8 cellular contexts compared by ENCODE assay signal in genomic region chr18:3062798-3063563, GRCh38. TPM values are rescaled to one million over a fixed set of nuclear protein-coding genes. Genes with fewer than 3 reads are reported as not detected.
DNase-seq lines count a peak whose midpoint lies in the region; ATAC-seq, FAIRE-seq and TF ChIP-seq lines count a peak whose summit lies in the region.

No MANE protein-coding gene starts in this region.

- H3K27ac ChIP-seq in MM.1S (ENCODE audit: low read length): no peak overlapping the region
- peak overlapping the region; percentile 92 for H3K27ac ChIP-seq in HepG2 (ENCODE audit: extremely low read length, insufficient read depth, low read length)

- H3K36me3 Mint-ChIP-seq in activated B cell treated with CpG ODN at 0.5 μM for 24 hours (ENCODE audit: low read depth): no peaks in the 10 kb centered on the region

- FAIRE-seq in HepG2 (lab: Jason Lieb, UNC) (no peak), HTR-8/SVneo (lab: Jason Lieb, UNC) (no peak)

- H3K4me2 ChIP-seq in MM.1S (ENCODE audit: low read depth, low read length): no peak overlapping the region
- peak overlapping the region; percentile 73 for H3K4me2 ChIP-seq in HepG2 (ENCODE audit: low read depth, low read length)

- TF ChIP-seq CTCF in MM.1S (IDR thresholded peaks at IDR 0.05; ENCODE audit: low read length): peak; percentile 84
- no peak for TF ChIP-seq CTCF in activated B cell treated with CpG ODN at 0.5 μM for 24 hours (IDR thresholded peaks at IDR 0.05)
- TF ChIP-seq CTCF in cardiac fibroblast (IDR thresholded peaks at IDR 0.05; ENCODE audit: low read depth, low read length): peak; percentile 88
- TF ChIP-seq CTCF in HepG2 (CRISPR knock-in tag; IDR thresholded peaks at IDR 0.05): peak; percentile 90

- 43% methylated on average over 15 of the region's 16 CpGs for WGBS in HepG2 (ENCODE audit: low lambda C conversion rate)

- H4K20me1 ChIP-seq in MM.1S (ENCODE audit: insufficient read depth, low read length): 0 out of 2 replicates have a peak, but pooled peaks cover 3% of the 10 kb centered on the region
- no peaks in the 10 kb centered on the region for H4K20me1 ChIP-seq in HepG2 (ENCODE audit: insufficient read depth, low read length)

- peaks cover 10% of the 10 kb centered on the region for H3F3A ChIP-seq in MM.1S (ENCODE audit: insufficient read depth, low read length)

- peak; percentile 4 to 7 for DNase-seq in NOMO-1 (lab: John Stamatoyannopoulos, UW; ENCODE audit: unreplicated experiment in 2 of 2)
- no peak for DNase-seq in NOMO-1 treated with dmso at 0.1 percent for 144 hours (lab: John Stamatoyannopoulos, UW; ENCODE audit: unreplicated experiment)
- peak; percentile 74 for DNase-seq in MM.1S
- DNase-seq in activated B cell treated with CpG ODN at 0.5 μM for 24 hours: peak; percentile 29
- DNase-seq in cardiac fibroblast (ENCODE audit: low read depth in 2 of 2): peak; percentile 46 to 54
- DNase-seq in HepG2 (ENCODE audit: low spot score): peak; percentile 72
- peak; percentile 36 to 55 (median 42) for DNase-seq in stimulated activated CD4-positive, alpha-beta T cell treated with anti-CD3 and anti-CD28 coated beads, TNF-alpha, amount 100 ng/mL, for 1 hour (ENCODE audit: low read depth in 3 of 3, low spot score in 1 of 3)
- no peak for DNase-seq in HTR-8/SVneo (ENCODE audit: insufficient read length, low spot score)

- H3K36me3 ChIP-seq in MM.1S (replicated peaks; ENCODE audit: insufficient read depth, low read length) (no peaks in the 10 kb centered on the region), HepG2 (replicated peaks in 1 of 2; ENCODE audit: control insufficient read depth in 1 of 2, insufficient read depth in 2 of 2, low read length in 2 of 2) (no peaks in the 10 kb centered on the region)

- H3K9ac ChIP-seq in MM.1S (ENCODE audit: low read length) (no peak overlapping the region), HepG2 (ENCODE audit: insufficient read depth, low read depth, low read length) (peak overlapping the region; percentile 70)

- no peak for TF ChIP-seq POLR2A in HepG2 (IDR thresholded peaks at IDR 0.05; ENCODE audit: insufficient read depth in 1 of 2, low read depth in 2 of 2, low read length in 2 of 2)

- no peaks in the 10 kb centered on the region for H3K9me2 ChIP-seq in MM.1S (replicated peaks; ENCODE audit: insufficient read depth, low read length)

- H3K4me1 ChIP-seq in MM.1S (ENCODE audit: low read length): peaks cover 23% of the 10 kb centered on the region
- H3K4me1 ChIP-seq in HepG2 (ENCODE audit: insufficient read depth, low read length): peaks cover 60% of the 10 kb centered on the region

- H3K4me1 Mint-ChIP-seq in activated B cell treated with CpG ODN at 0.5 μM for 24 hours: peaks cover 49% of the 10 kb centered on the region

- H3K79me2 ChIP-seq in MM.1S (ENCODE audit: low read length): no peaks in the 10 kb centered on the region
- H3K79me2 ChIP-seq in HepG2 (ENCODE audit: insufficient read depth, low read length): peaks cover 12% of the 10 kb centered on the region

- H3K4me3 Mint-ChIP-seq in activated B cell treated with CpG ODN at 0.5 μM for 24 hours: no peak overlapping the region

- H3K27ac Mint-ChIP-seq in activated B cell treated with CpG ODN at 0.5 μM for 24 hours: no peak overlapping the region

- no peaks in the 10 kb centered on the region for H3K9me3 Mint-ChIP-seq in activated B cell treated with CpG ODN at 0.5 μM for 24 hours

- TF ChIP-seq RAD21 in HepG2 (CRISPR knock-in tag; IDR thresholded peaks at IDR 0.05): peak; percentile 80

- ATAC-seq in activated B cell treated with CpG ODN at 0.5 μM for 24 hours (ENCODE audit: low read depth) (peak; percentile 59), HepG2 (peak; percentile 81)

- BruUV-seq in HepG2 (replicated peaks; lab: Mats Ljungman, UMichigan): no TSS peak

- H3K9me3 ChIP-seq in MM.1S (replicated peaks; ENCODE audit: insufficient read depth, low read length) (no peaks in the 10 kb centered on the region), HepG2 (ENCODE audit: low read length) (no peaks in the 10 kb centered on the region)

- in situ Hi-C loops in HepG2 (cut with HindIII; ENCODE audit: extremely low pct_ligation_motif_present, low pct_unique_long_range_greater_than_20kb): loop anchor here (5.0 to 25.0 kb wide), 3 partner anchors 46 to 399 kb away; partner anchors contain the start of gene TGIF1

- CTCF ChIA-PET in activated B cell treated with CpG ODN at 0.5 μM for 24 hours (lab: Charles Lee) (interaction anchor here (0.6 to 4.4 kb wide), 31 partner anchors 10 to 604 kb away, joined by 3 to 71 read pairs (median 4); partner anchors contain the start of gene MYL12A), HepG2 (lab: Yijun Ruan, JAX; ENCODE audit: low intra/inter-chr PET ratio, low total read pairs) (interaction anchor here (0.7 to 1.9 kb wide), 3 partner anchors 88 to 131 kb away, joined by 4 to 8 read pairs (median 4); no protein-coding TSS in a partner anchor)

- H2AFZ ChIP-seq in MM.1S (ENCODE audit: low read length) (no peak overlapping the region), HepG2 (ENCODE audit: low read length) (peak overlapping the region; percentile 48)

- TF ChIP-seq EP300 in HepG2 (IDR thresholded peaks at IDR 0.05; ENCODE audit: low read depth in 2 of 2, low read length in 2 of 2) (peak in 1 of 2 experiments; percentile 25; a peak in 1 of 4 replicates), HepG2 (CRISPR knock-in tag; IDR thresholded peaks at IDR 0.05; ENCODE audit: borderline replicate concordance) (no peak)

- H3K27me3 Mint-ChIP-seq in activated B cell treated with CpG ODN at 0.5 μM for 24 hours: no peaks in the 10 kb centered on the region

- H3K27me3 ChIP-seq in MM.1S (replicated peaks; ENCODE audit: insufficient read depth, low read length) (peaks cover 32% of the 10 kb centered on the region), HepG2 (ENCODE audit: control insufficient read depth in 1 of 2, insufficient read depth in 2 of 2, low read length in 2 of 2) (no peaks in the 10 kb centered on the region)

- H3K4me3 ChIP-seq in MM.1S (ENCODE audit: low read length): no peak overlapping the region
- no peak overlapping the region for H3K4me3 ChIP-seq in cardiac fibroblast (replicated peaks in 1 of 2; ENCODE audit: low read depth in 2 of 2, low read length in 2 of 2)
- H3K4me3 ChIP-seq in HepG2 (replicated peaks in 1 of 3; ENCODE audit: insufficient read depth in 1 of 3, low read depth in 2 of 3, low read length in 3 of 3): peak overlapping the region; percentile 6 to 55 (median 18); a peak in 4 of 6 replicates

- POLR2A ChIA-PET in activated B cell treated with CpG ODN at 0.5 μM for 24 hours (lab: Charles Lee): interaction anchor here (0.6 to 1.8 kb wide), 4 partner anchors 9 to 183 kb away, joined by 3 to 6 read pairs (median 4); no protein-coding TSS in a partner anchor
- POLR2A ChIA-PET in HepG2 (lab: Yijun Ruan, JAX): interaction anchor here (0.9 to 3.2 kb wide), 9 partner anchors 11 to 183 kb away, joined by 3 to 19 read pairs (median 4); partner anchors contain the start of genes LPIN2 and MYL12A

- intact Hi-C loops in activated B cell treated with CpG ODN at 0.5 μM for 24 hours (cut with micrococcal nuclease) (loop anchor here (1.0 kb wide), 4 partner anchors 50 to 183 kb away; partner anchors contain the start of gene LPIN2), HepG2 (cut with micrococcal nuclease; ENCODE audit: unreplicated experiment) (loop anchor here (1.0 to 5.0 kb wide), 7 partner anchors 26 to 184 kb away; partner anchors contain the start of genes LPIN2 and MYL12A)

TF ChIP-seq in HepG2, 621 proteins besides CTCF, POLR2A, EP300 and RAD21 (continues in another document):
- peak; percentile 29; the same call in 1 of the 2 replicates for TF ChIP-seq CBFB (CRISPR knock-in tag; IDR thresholded peaks at IDR 0.05)
- 0 out of 2 replicates have a peak, but pooled peaks have one; percentile 77 for TF ChIP-seq ZNF232 (CRISPR knock-in tag; IDR thresholded peaks at IDR 0.05; ENCODE audit: borderline replicate concordance)
- TF ChIP-seq ZNF772 (CRISPR knock-in tag; IDR thresholded peaks at IDR 0.05): 0 out of 2 replicates have a peak, but pooled peaks have one; percentile 49
- TF ChIP-seq HOXA5 (CRISPR knock-in tag; IDR thresholded peaks at IDR 0.05): 0 out of 2 replicates have a peak, but pooled peaks have one; percentile 83
- peak; percentile 47 for TF ChIP-seq PHF8 (CRISPR knock-in tag; IDR thresholded peaks at IDR 0.05)
- TF ChIP-seq FOSL2 (CRISPR knock-in tag; IDR thresholded peaks at IDR 0.05): peak; percentile 60; the same call in 1 of the 2 replicates
- TF ChIP-seq HHEX (CRISPR knock-in tag; IDR thresholded peaks at IDR 0.05): no peak

RNA-seq across cellular contexts. Expression of gene LPIN2, which starts 50.0 kb away (rescaled TPM):
- total RNA-seq in activated B cell treated with CpG ODN at 0.5 μM for 24 hours (21.8 and 24.4 TPM in 2 replicates), HepG2 (2016; rRNA removed; fragmentation: Illumina TruSeq; extraction: Trizol) (46.0 and 59.5 TPM in 2 replicates)
- 12.8 and 14.6 TPM in 2 replicates for total RNA-seq in HepG2 (2016; cell fraction: cytosol; rRNA removed; fragmentation: Illumina TruSeq; extraction: Trizol; ENCODE audit: low read depth)
- total RNA-seq in HepG2 (2016; cell fraction: insoluble cytoplasmic fraction; rRNA removed; fragmentation: Illumina TruSeq; extraction: Trizol): 44.4 and 54.4 TPM in 2 replicates
- 20.5 and 21.5 TPM in 2 replicates for total RNA-seq in HepG2 (2016; cell fraction: membrane; rRNA removed; fragmentation: Illumina TruSeq; extraction: Trizol)
- 50.5 and 53.1 TPM in 2 replicates for total RNA-seq in HepG2 (2016; cell fraction: nucleus; rRNA removed; fragmentation: Illumina TruSeq; extraction: Trizol)
- polyA plus RNA-seq in HepG2 (2011; rRNA removed): 110 and 119 TPM in 2 replicates
- 76.4 and 101 TPM in 2 replicates for polyA plus RNA-seq in HepG2 (2011; cell fraction: cytosol; rRNA removed)
- polyA plus RNA-seq in HepG2 (2011; cell fraction: nucleus; rRNA removed): 114 and 124 TPM in 2 replicates
- polyA plus RNA-seq in HepG2 (2012): 53.5 and 68.4 TPM in 2 replicates
- polyA plus RNA-seq in HepG2 (2016; cell fraction: cytosol; fragmentation: Illumina TruSeq; extraction: Trizol; ENCODE audit: low read depth): 1.7 and 2.2 TPM in 2 replicates
- polyA plus RNA-seq in HepG2 (2016; cell fraction: insoluble cytoplasmic fraction; fragmentation: Illumina TruSeq; extraction: Trizol; ENCODE audit: low read depth): 32.7 and 38.7 TPM in 2 replicates
- polyA plus RNA-seq in HepG2 (2016; cell fraction: membrane; fragmentation: Illumina TruSeq; extraction: Trizol; ENCODE audit: low read depth): 5.6 and 6.6 TPM in 2 replicates
- polyA plus RNA-seq in HepG2 (2016; cell fraction: nucleus; fragmentation: Illumina TruSeq; extraction: Trizol; ENCODE audit: insufficient read depth, low read depth): 51.6 and 53.6 TPM in 2 replicates
- polyA minus RNA-seq in HepG2 (2011; rRNA and poly(A)+ RNA removed; ENCODE audit: low replicate concordance): 31.2 and 149 TPM in 2 replicates
- 95.1 and 103 TPM in 2 replicates for polyA minus RNA-seq in HepG2 (2011; cell fraction: cytosol; rRNA and poly(A)+ RNA removed)
- 171 and 204 TPM in 2 replicates for polyA minus RNA-seq in HepG2 (2011; cell fraction: nucleus; rRNA and poly(A)+ RNA removed)

Comparison
In these comparisons a context has a peak if more than half of its experiments do, and no peak if none do; other contexts are left out.
1. DNase-seq: peak in NOMO-1 (2 of 2), MM.1S (single experiment), activated B cell treated with CpG ODN at 0.5 μM for 24 hours (single experiment), cardiac fibroblast (2 of 2), HepG2 (single experiment) and stimulated activated CD4-positive, alpha-beta T cell treated with anti-CD3 and anti-CD28 coated beads, TNF-alpha, amount 100 ng/mL, for 1 hour (3 of 3); none in NOMO-1 treated with dmso at 0.1 percent for 144 hours (single experiment) and HTR-8/SVneo (single experiment).
2. H3K4me3 ChIP-seq: peak in HepG2 (3 of 3); none in MM.1S (single experiment) and cardiac fibroblast (0 of 2).